Comparison of ENCODE assay signal across 1 cellular context in the genomic region with DNA sequence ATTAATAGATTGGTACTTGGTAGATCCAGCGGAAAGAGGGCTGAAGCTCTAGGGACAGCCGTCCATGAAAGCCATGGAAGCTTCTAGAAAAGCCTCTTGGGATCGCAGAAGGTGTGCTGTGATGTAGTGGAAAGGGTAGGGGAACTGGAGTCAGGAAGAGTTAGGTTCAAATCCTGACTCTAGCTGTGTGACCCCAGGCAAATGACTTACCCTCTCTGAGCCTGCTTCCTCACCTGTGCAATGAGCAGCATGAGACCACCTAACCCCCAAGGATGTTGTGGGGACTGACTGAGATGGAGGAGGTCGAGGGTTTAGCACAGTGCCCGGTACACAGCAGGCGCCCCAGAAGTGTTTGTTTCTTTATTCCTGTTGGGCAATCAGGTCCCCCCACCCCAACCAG.
TF ChIP-seq lines count a peak whose summit lies in the region.

No MANE protein-coding gene starts in this region.

TF ChIP-seq in K562, 482 proteins besides CTCF, POLR2A, EP300 and RAD21:
- TF ChIP-seq RBM25 (IDR thresholded peaks at IDR 0.05; ENCODE audit: low read depth, low read length, severe bottlenecking) (peak; percentile 93), SMARCA5 (IDR thresholded peaks at IDR 0.05) (peak; percentile 70), ZNF174 (CRISPR knock-in tag; IDR thresholded peaks at IDR 0.05) (no peak), BCOR (IDR thresholded peaks at IDR 0.05) (peak; percentile 96), KDM1A (IDR thresholded peaks at IDR 0.05) (peak; percentile 74 to 86), RCOR1 (IDR thresholded peaks at IDR 0.05; ENCODE audit: borderline replicate concordance in 1 of 2, low read depth in 2 of 2, low read length in 2 of 2) (peak in 1 of 2 experiments; percentile 64; a peak in 2 of 4 replicates), CBX1 (IDR thresholded peaks at IDR 0.05; ENCODE audit: low read depth) (peak; percentile 56; the same call in 1 of the 2 replicates), PHF21A (IDR thresholded peaks at IDR 0.05; ENCODE audit: borderline replicate concordance, low read depth) (no peak), C11orf30 (IDR thresholded peaks at IDR 0.05; ENCODE audit: low read depth) (no peak), SUPT5H (IDR thresholded peaks at IDR 0.05) (no peak), CEBPB (tag; IDR thresholded peaks at IDR 0.05) (peak; percentile 31; the same call in 1 of the 2 replicates), HDAC2 (IDR thresholded peaks at IDR 0.05) (peak; percentile 79; the same call in 1 of the 2 replicates), BRD9 (IDR thresholded peaks at IDR 0.05; ENCODE audit: low read depth, partially characterized antibody) (peak; percentile 33), ZFP36 (IDR thresholded peaks at IDR 0.05; ENCODE audit: low read depth, low read length, partially characterized antibody) (peak; percentile 85)
- TF ChIP-seq, protein P1, sequence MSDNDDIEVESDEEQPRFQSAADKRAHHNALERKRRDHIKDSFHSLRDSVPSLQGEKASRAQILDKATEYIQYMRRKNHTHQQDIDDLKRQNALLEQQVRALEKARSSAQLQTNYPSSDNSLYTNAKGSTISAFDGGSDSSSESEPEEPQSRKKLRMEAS (CRISPR knock-in tag; IDR thresholded peaks at IDR 0.05): no peak
